ENCODE assay signal across 8 cellular contexts in the genomic region with DNA sequence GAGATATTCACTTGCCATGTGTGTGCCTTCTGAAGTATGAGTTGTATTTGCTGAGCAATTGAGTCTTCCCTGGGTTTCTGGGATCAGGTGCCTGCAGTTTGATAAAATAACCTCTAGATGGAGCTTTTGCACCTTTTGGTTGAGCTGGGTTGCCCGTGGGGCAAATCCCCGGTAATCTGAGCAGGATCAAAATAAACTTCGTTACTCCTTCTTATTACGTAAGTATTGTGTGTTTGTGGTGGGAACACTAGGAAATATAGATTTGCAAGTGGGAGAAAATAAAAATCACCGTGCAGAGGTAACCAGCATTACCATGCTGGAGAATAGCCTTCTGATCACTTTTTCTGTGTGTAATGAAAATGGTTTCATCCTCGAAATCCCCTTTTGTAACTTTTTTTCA.
DNase-seq lines count a peak whose midpoint lies in the region; ATAC-seq and TF ChIP-seq lines count a peak whose summit lies in the region.

No MANE protein-coding gene starts in this region.

- H2AFZ ChIP-seq in neural cell (ENCODE audit: low read depth, low read length) = no peak overlapping the region

- H4K20me1 ChIP-seq in neural cell (ENCODE audit: insufficient read depth) = no peaks in the 10 kb centered on the region

- H3K79me2 ChIP-seq in neural cell (replicated peaks; ENCODE audit: insufficient read depth, low read length) = no peaks in the 10 kb centered on the region

- no peak overlapping the region for H3K4me3 Mint-ChIP-seq in brain
- H3K4me3 Mint-ChIP-seq in CD14-positive monocyte = no peak overlapping the region

- TF ChIP-seq CTCF in NB4 (IDR thresholded peaks at IDR 0.05; ENCODE audit: low read depth, low read length) (peak; percentile 52), brain (conservative IDR thresholded peaks at IDR 0.05) (peak; percentile 59 to 71), neural cell (IDR thresholded peaks at IDR 0.05; ENCODE audit: poor library complexity, severe bottlenecking) (peak; percentile 34), CD14-positive monocyte (IDR thresholded peaks at IDR 0.05) (no peak)

- no peaks in the 10 kb centered on the region for H3K9me3 ChIP-seq in neural cell (ENCODE audit: low read length)

- ATAC-seq in GM19463 (IDR thresholded peaks at IDR 0.05; ENCODE audit: unreplicated experiment) = no peak

- TF ChIP-seq POLR2A in NB4 (IDR thresholded peaks at IDR 0.05; ENCODE audit: extremely low read depth, insufficient read length) = no peak

- intact Hi-C loops in CD14-positive monocyte (cut with micrococcal nuclease) = no loop called here

- no peak overlapping the region for H3K27ac Mint-ChIP-seq in brain
- H3K27ac Mint-ChIP-seq in CD14-positive monocyte = no peak overlapping the region

- no peak overlapping the region for H3K9ac ChIP-seq in neural cell (ENCODE audit: low read length)

- H3K9me2 ChIP-seq in neural cell (ENCODE audit: insufficient read depth, low read length) = no peaks in the 10 kb centered on the region

- H3K4me2 ChIP-seq in neural cell (ENCODE audit: low read length) = no peak overlapping the region

- H3K27me3 Mint-ChIP-seq in brain = no peaks in the 10 kb centered on the region
- H3K27me3 Mint-ChIP-seq in CD14-positive monocyte (ENCODE audit: low read depth in 3 of 3) = peaks cover 5 to 18% (median 8%) of the 10 kb centered on the region in 3 donors

- H3K36me3 Mint-ChIP-seq in brain (peaks cover 4% of the 10 kb centered on the region), CD14-positive monocyte (no peaks in the 10 kb centered on the region)

- no peak overlapping the region for H3K27ac ChIP-seq in neural cell (ENCODE audit: low read length)

- peak; percentile 13 for TF ChIP-seq RAD21 in neural cell (conservative IDR thresholded peaks at IDR 0.05)

- H3K9me3 Mint-ChIP-seq in brain = peaks cover 0 to 11% (median 7%) of the 10 kb centered on the region in 5 experiments
- peaks cover 0 to 6% (median 4%) of the 10 kb centered on the region in 7 donors for H3K9me3 Mint-ChIP-seq in CD14-positive monocyte

- peak; percentile 25 for DNase-seq in NCI-H2107 treated with DMSO at 0.1 percent for 48 hours (lab: John Stamatoyannopoulos, UW; ENCODE audit: unreplicated experiment)
- DNase-seq in NCI-H2107 (lab: John Stamatoyannopoulos, UW) = no peak
- peak; percentile 42 for DNase-seq in NB4 (ENCODE audit: low read depth)
- no peak for DNase-seq in activated CD4-positive, CD25-positive, alpha-beta regulatory T cell treated with anti-CD3 and anti-CD28 coated beads, Interleukin-2, amount 50 U/mL, for 72 hours
- DNase-seq in CD14-positive monocyte (ENCODE audit: low spot score) = no peak

- no peak for TF ChIP-seq EP300 in neural cell (conservative IDR thresholded peaks at IDR 0.05; ENCODE audit: poor library complexity, severe bottlenecking)

- no peak overlapping the region for H3K4me3 ChIP-seq in NB4 (ENCODE audit: low read depth, low read length)
- H3K4me3 ChIP-seq in neural cell (ENCODE audit: low read length) = no peak overlapping the region

- H3K4me1 Mint-ChIP-seq in brain (peaks cover under 1% of the 10 kb centered on the region), CD14-positive monocyte (peaks cover 7% of the 10 kb centered on the region)

- H3K27me3 ChIP-seq in neural cell (ENCODE audit: insufficient read depth, low read depth, low read length) = no peaks in the 10 kb centered on the region

- no peaks in the 10 kb centered on the region for H3K36me3 ChIP-seq in neural cell (ENCODE audit: insufficient read depth, low read length)

- no peaks in the 10 kb centered on the region for H3F3A ChIP-seq in neural cell (ENCODE audit: insufficient read depth, low read length, poor library complexity, severe bottlenecking)

TF ChIP-seq in neural cell, 6 proteins besides CTCF, POLR2A, EP300 and RAD21:
- TF ChIP-seq, protein P1, sequence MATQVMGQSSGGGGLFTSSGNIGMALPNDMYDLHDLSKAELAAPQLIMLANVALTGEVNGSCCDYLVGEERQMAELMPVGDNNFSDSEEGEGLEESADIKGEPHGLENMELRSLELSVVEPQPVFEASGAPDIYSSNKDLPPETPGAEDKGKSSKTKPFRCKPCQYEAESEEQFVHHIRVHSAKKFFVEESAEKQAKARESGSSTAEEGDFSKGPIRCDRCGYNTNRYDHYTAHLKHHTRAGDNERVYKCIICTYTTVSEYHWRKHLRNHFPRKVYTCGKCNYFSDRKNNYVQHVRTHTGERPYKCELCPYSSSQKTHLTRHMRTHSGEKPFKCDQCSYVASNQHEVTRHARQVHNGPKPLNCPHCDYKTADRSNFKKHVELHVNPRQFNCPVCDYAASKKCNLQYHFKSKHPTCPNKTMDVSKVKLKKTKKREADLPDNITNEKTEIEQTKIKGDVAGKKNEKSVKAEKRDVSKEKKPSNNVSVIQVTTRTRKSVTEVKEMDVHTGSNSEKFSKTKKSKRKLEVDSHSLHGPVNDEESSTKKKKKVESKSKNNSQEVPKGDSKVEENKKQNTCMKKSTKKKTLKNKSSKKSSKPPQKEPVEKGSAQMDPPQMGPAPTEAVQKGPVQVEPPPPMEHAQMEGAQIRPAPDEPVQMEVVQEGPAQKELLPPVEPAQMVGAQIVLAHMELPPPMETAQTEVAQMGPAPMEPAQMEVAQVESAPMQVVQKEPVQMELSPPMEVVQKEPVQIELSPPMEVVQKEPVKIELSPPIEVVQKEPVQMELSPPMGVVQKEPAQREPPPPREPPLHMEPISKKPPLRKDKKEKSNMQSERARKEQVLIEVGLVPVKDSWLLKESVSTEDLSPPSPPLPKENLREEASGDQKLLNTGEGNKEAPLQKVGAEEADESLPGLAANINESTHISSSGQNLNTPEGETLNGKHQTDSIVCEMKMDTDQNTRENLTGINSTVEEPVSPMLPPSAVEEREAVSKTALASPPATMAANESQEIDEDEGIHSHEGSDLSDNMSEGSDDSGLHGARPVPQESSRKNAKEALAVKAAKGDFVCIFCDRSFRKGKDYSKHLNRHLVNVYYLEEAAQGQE (IDR thresholded peaks at IDR 0.05; ENCODE audit: borderline replicate concordance) = no peak
- TF ChIP-seq SMC3 (conservative IDR thresholded peaks at IDR 0.05; ENCODE audit: poor library complexity) (no peak), MXI1 (conservative IDR thresholded peaks at IDR 0.05; ENCODE audit: poor library complexity, severe bottlenecking) (no peak)

Comparison
In these comparisons a context has a peak if more than half of its experiments do, and no peak if none do; other contexts are left out.
1. DNase-seq: peak in NCI-H2107 treated with DMSO at 0.1 percent for 48 hours (single experiment) and NB4 (single experiment); none in NCI-H2107 (single experiment), activated CD4-positive, CD25-positive, alpha-beta regulatory T cell treated with anti-CD3 and anti-CD28 coated beads, Interleukin-2, amount 50 U/mL, for 72 hours (single experiment) and CD14-positive monocyte (single experiment).